20 cellular contexts compared by ENCODE assay signal in the genomic region with DNA sequence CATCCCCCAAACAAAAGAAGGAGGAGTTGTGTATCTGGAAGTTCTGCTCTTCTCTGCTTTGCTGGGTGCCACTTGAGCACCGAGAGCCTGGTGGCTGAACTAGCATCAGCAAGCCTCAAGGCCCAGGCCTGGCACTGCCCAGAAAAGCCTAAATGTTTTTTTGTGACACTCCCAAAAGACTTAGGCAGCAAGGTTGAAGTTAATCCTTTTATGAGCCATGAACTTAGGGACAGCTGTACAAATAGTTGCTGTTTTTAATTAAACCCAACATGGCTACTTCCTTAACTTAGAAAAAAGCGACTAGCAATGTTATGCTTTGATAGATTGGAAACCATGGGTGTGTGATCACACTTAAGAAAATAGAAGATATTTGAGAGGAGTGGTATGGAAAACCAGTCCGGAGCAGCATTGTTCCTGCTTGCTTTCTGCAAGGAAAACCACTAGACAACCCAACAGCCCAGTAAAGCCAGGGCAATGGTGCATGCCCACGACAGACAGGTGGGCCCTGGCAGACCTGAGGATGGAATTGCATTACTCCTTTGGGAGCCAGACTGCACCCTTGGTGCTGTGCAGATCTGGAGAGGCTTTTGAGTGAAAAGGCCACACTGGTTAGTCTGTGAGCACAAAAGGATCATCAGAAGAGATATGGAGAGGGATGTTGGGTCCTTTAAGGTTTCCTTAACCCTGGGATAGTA. TPM values are rescaled to one million over a fixed set of nuclear protein-coding genes. Genes with fewer than 3 reads are reported as not detected.
A peak's percentile ranks its signal among the peaks of the same experiment; 100 is the strongest.
DNase-seq lines count a peak whose midpoint lies in the region; ATAC-seq and TF ChIP-seq lines count a peak whose summit lies in the region.
"Had no signal": no experiment of that assay in that cellular context is flagged by ENCODE, and none has a peak within 500 bp of the region (broad histone marks: within the 10 kb centered on the region; RNA-seq: fewer than 3 reads in every experiment).

No MANE protein-coding gene starts in this region.

- intact Hi-C loops in dorsolateral prefrontal cortex (cut with DNase I), result no loop called here
- intact Hi-C loops in lower leg skin (cut with DNase I; ENCODE audit: low total_unique reads), result no loop called here

- no peaks in the 10 kb centered on the region; the same call in 2 of the 3 replicates for H3K9me3 Mint-ChIP-seq in GM23338
- peaks cover 0 to 1% (median 0%) of the 10 kb centered on the region in 7 donors for H3K9me3 Mint-ChIP-seq in naive B cell
- H3K9me3 Mint-ChIP-seq in stimulated activated naive B cell treated with anti-CD40 and anti-IgM and Interleukin-4, amounts not matched to agents 10 μg/mL and 1 μg/mL and 100 μg/mL, for 72 hours, result no peaks in the 10 kb centered on the region
- H3K9me3 Mint-ChIP-seq: CD4-positive, alpha-beta T cell had no signal

- H3K4me1 Mint-ChIP-seq in GM23338 (peaks cover 24% of the 10 kb centered on the region), naive B cell (peaks cover 29 to 38% (median 31%) of the 10 kb centered on the region in 3 donors)
- H3K4me1 Mint-ChIP-seq in stimulated activated naive B cell treated with anti-CD40 and anti-IgM and Interleukin-4, amounts not matched to agents 10 μg/mL and 1 μg/mL and 100 μg/mL, for 72 hours, result peaks cover 29 to 58% of the 10 kb centered on the region in 2 donors

- peak overlapping the region; percentile 92 for H3K4me2 ChIP-seq in GM23338

- TF ChIP-seq CTCF in GM23338 (conservative IDR thresholded peaks at IDR 0.05; ENCODE audit: low read depth in 2 of 2) (no peak), dorsolateral prefrontal cortex (IDR thresholded peaks at IDR 0.05 in 54 of 56, conservative IDR thresholded peaks at IDR 0.05 in 2 of 56; ENCODE audit: low read depth in 1 of 56, partially characterized antibody in 56 of 56) (no peak), lower leg skin (IDR thresholded peaks at IDR 0.05) (no peak)

- peak overlapping the region; percentile 91 for H2AFZ ChIP-seq in GM23338

- H3K36me3 Mint-ChIP-seq in GM23338 (ENCODE audit: low read depth), result no peaks in the 10 kb centered on the region; the same call in 2 of the 3 replicates
- peaks cover 0 to 4% of the 10 kb centered on the region in 2 donors for H3K36me3 Mint-ChIP-seq in naive B cell
- peaks cover 0 to 3% of the 10 kb centered on the region in 2 donors for H3K36me3 Mint-ChIP-seq in stimulated activated naive B cell treated with anti-CD40 and anti-IgM and Interleukin-4, amounts not matched to agents 10 μg/mL and 1 μg/mL and 100 μg/mL, for 72 hours

- H3K36me3 ChIP-seq in GM23338 (ENCODE audit: insufficient read depth), result no peaks in the 10 kb centered on the region
- H3K36me3 ChIP-seq: lower lobe of right lung had no signal

- ATAC-seq in GM23338 (peak; percentile 31), naive B cell (ENCODE audit: low read depth in 2 of 2) (no peak), HG03175 (IDR thresholded peaks at IDR 0.05; ENCODE audit: unreplicated experiment) (no peak), HG03439 (IDR thresholded peaks at IDR 0.05; ENCODE audit: unreplicated experiment) (no peak)
- no peak for ATAC-seq in stimulated activated naive B cell treated with anti-CD40 and anti-IgM and Interleukin-4, amounts not matched to agents 10 μg/mL and 1 μg/mL and 100 μg/mL, for 72 hours (replicated peaks)
- ATAC-seq: esophagus mucosa had no signal

- H3K4me3 Mint-ChIP-seq in GM23338, result peak overlapping the region; percentile 80
- H3K4me3 Mint-ChIP-seq in naive B cell, result peak overlapping the region; percentile 47 to 82 (median 75)
- peak overlapping the region; percentile 75 to 76 for H3K4me3 Mint-ChIP-seq in stimulated activated naive B cell treated with anti-CD40 and anti-IgM and Interleukin-4, amounts not matched to agents 10 μg/mL and 1 μg/mL and 100 μg/mL, for 72 hours

- H3K27me3 ChIP-seq in GM23338 (ENCODE audit: insufficient read depth) (peaks cover 21% of the 10 kb centered on the region), dorsolateral prefrontal cortex (no peaks in the 10 kb centered on the region)

- H3K27me3 Mint-ChIP-seq in GM23338 (ENCODE audit: insufficient read depth, low read depth, poor library complexity) (peaks cover 17% of the 10 kb centered on the region), naive B cell (peaks cover 0 to 13% (median 9%) of the 10 kb centered on the region in 3 donors)
- H3K27me3 Mint-ChIP-seq in stimulated activated naive B cell treated with anti-CD40 and anti-IgM and Interleukin-4, amounts not matched to agents 10 μg/mL and 1 μg/mL and 100 μg/mL, for 72 hours, result peaks cover 0 to 11% of the 10 kb centered on the region in 2 donors

- peaks cover 20% of the 10 kb centered on the region; the same call in 1 of the 2 replicates for H3K79me2 ChIP-seq in GM23338 (replicated peaks; ENCODE audit: insufficient read depth)

- DNase-seq in GM23338 (ENCODE audit: low spot score) (no peak), dorsolateral prefrontal cortex (no peak), naive B cell (no peak), lower leg skin (ENCODE audit: low spot score in 2 of 2) (no peak), foreskin melanocyte (no peak)
- no peak for DNase-seq in stimulated activated naive B cell treated with anti-CD40 and anti-IgM and Interleukin-4, amounts not matched to agents 10 μg/mL and 1 μg/mL and 100 μg/mL, for 72 hours
- DNase-seq: activated CD4-positive, alpha-beta T cell treated with anti-CD3 and anti-CD28 coated beads, Interleukin-2, amount 50 U/mL, for 1 hour; activated CD8-positive, alpha-beta memory T cell treated with anti-CD3 and anti-CD28 coated beads, Interleukin-2, amount 50 U/mL, for 48 hours; activated gamma-delta T cell treated with Interleukin-2 at 50 U/mL for 16 hours; amniotic stem cell; CD4-positive, alpha-beta T cell; lower lobe of right lung; NCI-H1417; NCI-H524 treated with DMSO at 0.1 percent for 48 hours; small intestine; stimulated activated CD4-positive, alpha-beta T cell treated with anti-CD3 and anti-CD28 coated beads, Interleukin-2, amount 100 ng/mL, for 48 hours had no signal

- H3K27ac ChIP-seq in GM23338 (ENCODE audit: low read depth), result no peak overlapping the region
- peak overlapping the region in 6 of 59 donors; percentile 40 to 70 (median 60) for H3K27ac ChIP-seq in dorsolateral prefrontal cortex
- H3K27ac ChIP-seq: lower lobe of right lung had no signal

- H3F3A ChIP-seq in GM23338 (replicated peaks; ENCODE audit: low read depth), result no peaks in the 10 kb centered on the region

- 80 to 90% methylated on average over 4 of the region's 4 CpGs for WGBS in lower leg skin, 2 donors

- peaks cover 29% of the 10 kb centered on the region for H3K4me1 ChIP-seq in GM23338 (ENCODE audit: insufficient read depth)

- H3K27ac Mint-ChIP-seq in GM23338 (0 out of 2 replicates have a peak overlapping the region, but pooled peaks have one; percentile 19), naive B cell (peak overlapping the region in 1 of 6 donors; percentile 67)
- no peak overlapping the region for H3K27ac Mint-ChIP-seq in stimulated activated naive B cell treated with anti-CD40 and anti-IgM and Interleukin-4, amounts not matched to agents 10 μg/mL and 1 μg/mL and 100 μg/mL, for 72 hours
- H3K27ac Mint-ChIP-seq: CD4-positive, alpha-beta T cell had no signal

- H3K9me2 ChIP-seq in GM23338 (ENCODE audit: insufficient read depth), result no peaks in the 10 kb centered on the region

- H3K4me3 ChIP-seq in GM23338, result peak overlapping the region; percentile 72
- H3K4me3 ChIP-seq in dorsolateral prefrontal cortex, result peak overlapping the region in 38 of 59 donors; percentile 50 to 79 (median 68)
- no peak overlapping the region for H3K4me3 ChIP-seq in lower leg skin (ENCODE audit: low read depth, poor library complexity, severe bottlenecking)

- H4K20me1 ChIP-seq in GM23338 (replicated peaks; ENCODE audit: insufficient read depth), result no peaks in the 10 kb centered on the region

- TF ChIP-seq POLR2A in lower leg skin (IDR thresholded peaks at IDR 0.05), result no peak

TF ChIP-seq in GM23338, 12 proteins besides CTCF, POLR2A, EP300 and RAD21 (continues in another document):
- no peak for TF ChIP-seq ZNF331 (CRISPR knock-in tag; IDR thresholded peaks at IDR 0.05; ENCODE audit: low read depth)
- TF ChIP-seq, protein P1, sequence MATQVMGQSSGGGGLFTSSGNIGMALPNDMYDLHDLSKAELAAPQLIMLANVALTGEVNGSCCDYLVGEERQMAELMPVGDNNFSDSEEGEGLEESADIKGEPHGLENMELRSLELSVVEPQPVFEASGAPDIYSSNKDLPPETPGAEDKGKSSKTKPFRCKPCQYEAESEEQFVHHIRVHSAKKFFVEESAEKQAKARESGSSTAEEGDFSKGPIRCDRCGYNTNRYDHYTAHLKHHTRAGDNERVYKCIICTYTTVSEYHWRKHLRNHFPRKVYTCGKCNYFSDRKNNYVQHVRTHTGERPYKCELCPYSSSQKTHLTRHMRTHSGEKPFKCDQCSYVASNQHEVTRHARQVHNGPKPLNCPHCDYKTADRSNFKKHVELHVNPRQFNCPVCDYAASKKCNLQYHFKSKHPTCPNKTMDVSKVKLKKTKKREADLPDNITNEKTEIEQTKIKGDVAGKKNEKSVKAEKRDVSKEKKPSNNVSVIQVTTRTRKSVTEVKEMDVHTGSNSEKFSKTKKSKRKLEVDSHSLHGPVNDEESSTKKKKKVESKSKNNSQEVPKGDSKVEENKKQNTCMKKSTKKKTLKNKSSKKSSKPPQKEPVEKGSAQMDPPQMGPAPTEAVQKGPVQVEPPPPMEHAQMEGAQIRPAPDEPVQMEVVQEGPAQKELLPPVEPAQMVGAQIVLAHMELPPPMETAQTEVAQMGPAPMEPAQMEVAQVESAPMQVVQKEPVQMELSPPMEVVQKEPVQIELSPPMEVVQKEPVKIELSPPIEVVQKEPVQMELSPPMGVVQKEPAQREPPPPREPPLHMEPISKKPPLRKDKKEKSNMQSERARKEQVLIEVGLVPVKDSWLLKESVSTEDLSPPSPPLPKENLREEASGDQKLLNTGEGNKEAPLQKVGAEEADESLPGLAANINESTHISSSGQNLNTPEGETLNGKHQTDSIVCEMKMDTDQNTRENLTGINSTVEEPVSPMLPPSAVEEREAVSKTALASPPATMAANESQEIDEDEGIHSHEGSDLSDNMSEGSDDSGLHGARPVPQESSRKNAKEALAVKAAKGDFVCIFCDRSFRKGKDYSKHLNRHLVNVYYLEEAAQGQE (IDR thresholded peaks at IDR 0.05; ENCODE audit: unreplicated experiment), result no peak
- no peak for TF ChIP-seq EZH2 (IDR thresholded peaks at IDR 0.05; ENCODE audit: low read depth, unreplicated experiment)
- no peak for TF ChIP-seq NANOG (IDR thresholded peaks at IDR 0.05; ENCODE audit: borderline replicate concordance)
- TF ChIP-seq EZH2phosphoT487 (IDR thresholded peaks at IDR 0.05; ENCODE audit: unreplicated experiment), result no peak

RNA-seq across cellular contexts. Expression of a gene that starts 0.8 kb away (rescaled TPM):
- 10.1 and 11.6 TPM in 2 replicates for total RNA-seq in GM23338 (2014; rRNA removed; shearing (Covaris generic))
- polyA plus RNA-seq in GM23338 (2016; fragmentation: Nextera tagmentation; extraction: Ambion mirVana) (8.7 and 9.2 TPM in 2 replicates), naive B cell (ENCODE audit: low read depth in 6 of 6) (under 1 TPM in 1 of 6 donors, not detected in 5; 0.36 TPM)
- total RNA-seq in dorsolateral prefrontal cortex (10 to 100 TPM in 27 of 120 experiments, 1 to 10 TPM in 93; 1.8 to 16.1 (median 8.0) TPM), lower leg skin (under 1 TPM in 2 of 4 donors, not detected in 2; 0.49 to 0.61 TPM)
- total RNA-seq: cardiac septum; CD4-positive, alpha-beta T cell; esophagus mucosa had no signal
